Comparison of ENCODE assay signal across 13 cellular contexts in genomic region chr7:116673504-116673865, GRCh38. TPM values are rescaled to one million over a fixed set of nuclear protein-coding genes. Genes with fewer than 3 reads are reported as not detected.
A peak's percentile ranks its signal among the peaks of the same experiment; 100 is the strongest.
DNase-seq lines count a peak whose midpoint lies in the region; ATAC-seq and TF ChIP-seq lines count a peak whose summit lies in the region.
"Had no signal": no experiment of that assay in that cellular context is flagged by ENCODE, and none has a peak within 500 bp of the region (broad histone marks: within the 10 kb centered on the region; RNA-seq: fewer than 3 reads in every experiment).

No MANE protein-coding gene starts in this region.

- peaks cover 0 to 22% (median 0%) of the 10 kb centered on the region in 9 donors for H3K27me3 ChIP-seq in heart left ventricle
- H3K27me3 ChIP-seq in lower lobe of right lung (ENCODE audit: low read depth) = no peaks in the 10 kb centered on the region
- no peaks in the 10 kb centered on the region for H3K27me3 ChIP-seq in uterus
- H3K27me3 ChIP-seq: BLaER1 treated with 17β-estradiol and CSF1 and Interleukin-3, amounts not matched to agents 10 nM and 100 nM had no signal

- H3K9me3 ChIP-seq in heart left ventricle (no peaks in the 10 kb centered on the region), lower lobe of right lung (no peaks in the 10 kb centered on the region), uterus (no peaks in the 10 kb centered on the region)

- 63 to 74% (median 66%) methylated on average over 2 of the region's 2 CpGs for WGBS in heart left ventricle, 4 donors

- no peak for DNase-seq in heart left ventricle
- DNase-seq in Right ventricle myocardium superior = no peak
- no peak for DNase-seq in chondrocyte (ENCODE audit: low spot score)
- DNase-seq in lower lobe of right lung = no peak
- no peak for DNase-seq in uterus
- DNase-seq in stimulated activated CD4-positive, alpha-beta T cell treated with anti-CD3 and anti-CD28 coated beads, Interleukin-1b, Interleukin-23, amount 100 ng/mL, for 48 hours = no peak
- no peak for DNase-seq in SK-N-DZ (ENCODE audit: low spot score)
- no peak for DNase-seq in amygdala (lab: John Stamatoyannopoulos, UW)
- DNase-seq: activated CD8-positive, alpha-beta T cell treated with anti-CD3 and anti-CD28 coated beads for 36 hours; erythroblast; NCI-H2081 treated with DMSO at 0.1 percent for 48 hours; right cardiac atrium had no signal

- ATAC-seq in heart left ventricle (no peak), Right ventricle myocardium superior (ENCODE audit: poor library complexity) (no peak), lower lobe of right lung (no peak)
- ATAC-seq: activated CD8-positive, alpha-beta T cell treated with anti-CD3 and anti-CD28 coated beads for 36 hours had no signal

- no peaks in the 10 kb centered on the region for H3K36me3 ChIP-seq in heart left ventricle
- no peaks in the 10 kb centered on the region for H3K36me3 ChIP-seq in lower lobe of right lung
- H3K36me3 ChIP-seq in uterus = no peaks in the 10 kb centered on the region
- H3K36me3 ChIP-seq: BLaER1 treated with 17β-estradiol and CSF1 and Interleukin-3, amounts not matched to agents 10 nM and 100 nM had no signal

- no peaks in the 10 kb centered on the region for H3K36me3 Mint-ChIP-seq in chondrocyte (ENCODE audit: low read depth)

- TF ChIP-seq POLR2A in heart left ventricle (IDR thresholded peaks at IDR 0.05) (no peak), uterus (IDR thresholded peaks at IDR 0.05) (no peak)

- no peak overlapping the region for H3K27ac Mint-ChIP-seq in chondrocyte (ENCODE audit: unreplicated experiment)
- H3K27ac Mint-ChIP-seq: activated CD8-positive, alpha-beta T cell treated with anti-CD3 and anti-CD28 coated beads for 36 hours had no signal

- peaks cover 36% of the 10 kb centered on the region for H3K4me1 Mint-ChIP-seq in chondrocyte (ENCODE audit: low read depth)

- H3K27ac ChIP-seq in heart left ventricle = peak overlapping the region in 1 of 12 donors; percentile 87
- no peak overlapping the region for H3K27ac ChIP-seq in lower lobe of right lung
- H3K27ac ChIP-seq in uterus = no peak overlapping the region
- H3K27ac ChIP-seq: BLaER1 treated with 17β-estradiol and CSF1 and Interleukin-3, amounts not matched to agents 10 nM and 100 nM had no signal

- H3K4me1 ChIP-seq in heart left ventricle (peaks cover 0 to 25% (median 10%) of the 10 kb centered on the region in 12 donors), lower lobe of right lung (peaks cover 10% of the 10 kb centered on the region), uterus (no peaks in the 10 kb centered on the region)

- peaks cover 3% of the 10 kb centered on the region for H3K9me3 Mint-ChIP-seq in chondrocyte (ENCODE audit: low read depth)
- H3K9me3 Mint-ChIP-seq: activated CD8-positive, alpha-beta T cell treated with anti-CD3 and anti-CD28 coated beads for 36 hours had no signal

- H3K4me3 Mint-ChIP-seq in chondrocyte (ENCODE audit: unreplicated experiment) = peak overlapping the region; percentile 89

- intact Hi-C loops in heart left ventricle (cut with DNase I) (loop anchor here in 9 of 10 donors (5.0 kb wide), 4 partner anchors 81 to 134 kb away; no protein-coding TSS in a partner anchor), Right ventricle myocardium superior (cut with DNase I) (loop anchor here (5.0 to 10.0 kb wide), 3 partner anchors 79 to 134 kb away; no protein-coding TSS in a partner anchor), lower lobe of right lung (cut with DNase I) (no loop called here), uterus (cut with DNase I; ENCODE audit: low total_unique reads) (no loop called here)

- H3K27me3 Mint-ChIP-seq in chondrocyte (ENCODE audit: low read depth) = no peaks in the 10 kb centered on the region

- H3K4me3 ChIP-seq in heart left ventricle = peak overlapping the region in 10 of 12 donors; percentile 51 to 77 (median 63)
- peak overlapping the region; percentile 61 for H3K4me3 ChIP-seq in lower lobe of right lung
- peak overlapping the region; percentile 26 to 50 for H3K4me3 ChIP-seq in uterus
- H3K4me3 ChIP-seq: BLaER1 treated with 17β-estradiol and CSF1 and Interleukin-3, amounts not matched to agents 10 nM and 100 nM had no signal

- TF ChIP-seq CTCF in heart left ventricle (IDR thresholded peaks at IDR 0.05) (no peak), chondrocyte (IDR thresholded peaks at IDR 0.05) (no peak), lower lobe of right lung (IDR thresholded peaks at IDR 0.05) (no peak), uterus (IDR thresholded peaks at IDR 0.05) (no peak)

RNA-seq across cellular contexts. Expression of gene MET, which starts 1.5 kb away (rescaled TPM):
- total RNA-seq in heart left ventricle = 10 to 100 TPM; 11.1 to 29.7 (median 16.4) TPM
- 10 to 100 TPM in 1 of 2 donors, 1 to 10 TPM in 1; 2.4 to 11.9 TPM for polyA plus RNA-seq in heart left ventricle
- 14.3 TPM for total RNA-seq in Right ventricle myocardium superior
- 22.0 to 25.1 TPM (median 23.6 TPM) in 3 replicates for total RNA-seq in chondrocyte
- 74.3 TPM for total RNA-seq in lower lobe of right lung
- total RNA-seq in uterus = 10 to 100 TPM; 13.8 to 37.2 (median 35.6) TPM
- polyA plus RNA-seq in SK-N-DZ (2014; cell fraction: cytosol; rRNA removed) = 9.6 and 13.3 TPM in 2 replicates
- polyA plus RNA-seq in SK-N-DZ (2014; cell fraction: nucleus; rRNA removed) = 7.0 and 8.2 TPM in 2 replicates

Comparison
In these comparisons a context has a peak if more than half of its experiments do, and no peak if none do; other contexts are left out.
1. intact Hi-C loops: an anchor here in heart left ventricle (5.0 kb wide) and Right ventricle myocardium superior (5.0 to 10.0 kb wide); none called in lower lobe of right lung and uterus.